In the genomic region with DNA sequence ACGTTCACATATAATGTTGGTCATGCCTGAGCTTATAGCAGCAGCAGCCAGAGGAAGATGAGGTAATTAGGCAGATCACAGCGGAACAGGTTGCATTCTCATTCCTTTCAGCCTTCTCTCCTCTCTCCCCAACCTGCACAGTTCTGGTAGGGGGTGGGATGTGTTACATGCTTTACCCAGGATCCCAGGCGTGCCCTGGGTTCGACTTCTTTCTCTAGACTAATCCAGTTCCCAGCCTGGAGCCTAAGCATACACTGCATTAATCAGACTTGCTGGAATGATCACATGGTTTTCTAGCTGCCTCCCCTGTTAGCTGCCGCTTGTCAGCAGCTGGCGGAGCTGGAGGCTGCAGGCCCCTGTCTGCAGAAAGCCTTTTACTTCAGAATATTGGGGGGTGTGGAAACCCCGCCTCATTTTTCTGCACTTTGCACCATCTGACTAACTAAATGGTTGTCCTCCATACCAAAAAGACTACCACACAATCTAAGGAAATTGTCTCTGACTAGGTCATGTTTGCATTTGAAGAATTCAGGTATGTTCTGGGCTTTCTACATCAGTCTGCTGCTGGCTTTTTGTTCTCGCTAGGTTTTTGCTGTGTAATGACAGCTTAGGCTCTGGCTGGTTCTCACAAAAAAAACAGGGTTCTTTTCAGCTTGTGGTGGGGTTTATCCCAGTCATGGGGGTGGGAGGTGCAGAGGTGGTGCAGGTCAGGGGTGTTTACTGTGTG, we compare ENCODE assay signal across 11 cellular contexts. TPM values are rescaled to one million over a fixed set of nuclear protein-coding genes. Genes with fewer than 3 reads are reported as not detected.
DNase-seq lines count a peak whose midpoint lies in the region; ATAC-seq and TF ChIP-seq lines count a peak whose summit lies in the region.
"Had no signal": no experiment of that assay in that cellular context is flagged by ENCODE, and none has a peak within 500 bp of the region (broad histone marks: within the 10 kb centered on the region; RNA-seq: fewer than 3 reads in every experiment).

No MANE protein-coding gene starts in this region.

- H3K4me1 Mint-ChIP-seq in neural progenitor cell = peaks cover 44% of the 10 kb centered on the region
- peaks cover 1% of the 10 kb centered on the region for H3K4me1 Mint-ChIP-seq in activated T-helper 2 cell treated with anti-CD3 and anti-CD28 coated beads, Interferon-gamma antibody, Interleukin-2, Interleukin-4, amounts not matched to agents 10 μg/mL and 5 μg/mL and 100 μg/mL, durations not matched to agents 14 hours and 24 hours and 36 hours (ENCODE audit: low read depth)

- H3K27ac Mint-ChIP-seq in neural progenitor cell = peak overlapping the region; percentile 59
- no peak overlapping the region for H3K27ac Mint-ChIP-seq in activated T-helper 2 cell treated with anti-CD3 and anti-CD28 coated beads, Interferon-gamma antibody, Interleukin-2, Interleukin-4, amounts not matched to agents 10 μg/mL and 5 μg/mL and 100 μg/mL, durations not matched to agents 14 hours and 24 hours and 36 hours

- POLR2A ChIA-PET in RWPE1 (lab: Yijun Ruan, JAX; ENCODE audit: low non-redundant PET) = no interaction called here

- no peak overlapping the region for H3K4me3 ChIP-seq in neural progenitor cell
- H3K4me3 ChIP-seq in aorta (ENCODE audit: low read length in 2 of 2) = no peak overlapping the region

- H3K27me3 Mint-ChIP-seq in neural progenitor cell (ENCODE audit: insufficient read depth, low read depth) = no peaks in the 10 kb centered on the region
- no peaks in the 10 kb centered on the region for H3K27me3 Mint-ChIP-seq in activated T-helper 2 cell treated with anti-CD3 and anti-CD28 coated beads, Interferon-gamma antibody, Interleukin-2, Interleukin-4, amounts not matched to agents 10 μg/mL and 5 μg/mL and 100 μg/mL, durations not matched to agents 14 hours and 24 hours and 36 hours (ENCODE audit: low read depth)

- 84 to 86% methylated on average over 8 of the region's 8 CpGs for WGBS in aorta, 2 donors

- ATAC-seq in SK-N-SH treated with all-trans-retinoic acid at 6 μM for 48 hours (peak; percentile 69), aorta (ENCODE audit: low FRiP score) (no peak)

- no peak for TF ChIP-seq CTCF in neural progenitor cell (IDR thresholded peaks at IDR 0.05)
- no peak for TF ChIP-seq CTCF in RWPE1 (conservative IDR thresholded peaks at IDR 0.05; ENCODE audit: low read depth)

- DNase-seq in D341Med (ENCODE audit: low spot score) (peak; percentile 79), head of caudate nucleus (peak; percentile 18 to 88 (median 64)), neural progenitor cell (ENCODE audit: low spot score) (peak; percentile 67), RWPE1 (ENCODE audit: low spot score) (no peak), NCI-H774 (lab: John Stamatoyannopoulos, UW) (no peak), aorta (no peak)
- DNase-seq in activated T-helper 2 cell treated with anti-CD3 and anti-CD28 coated beads, Interferon-gamma antibody, Interleukin-2, Interleukin-4, amounts not matched to agents 10 μg/mL and 5 μg/mL and 100 μg/mL, durations not matched to agents 14 hours and 24 hours and 36 hours (ENCODE audit: low spot score) = no peak
- DNase-seq: central memory CD4-positive, alpha-beta T cell; NCI-H2107 had no signal

- H3K36me3 ChIP-seq in neural progenitor cell (no peaks in the 10 kb centered on the region), aorta (ENCODE audit: control insufficient read depth in 1 of 2, insufficient read depth in 2 of 2, low read length in 1 of 2) (no peaks in the 10 kb centered on the region)

- H3K27ac ChIP-seq in neural progenitor cell (peak overlapping the region; percentile 47), RWPE1 (no peak overlapping the region), aorta (ENCODE audit: low read depth in 1 of 2, low read length in 2 of 2) (no peak overlapping the region)
- H3K27ac ChIP-seq: parathyroid adenoma had no signal

- H3K36me3 Mint-ChIP-seq in neural progenitor cell = peaks cover 2% of the 10 kb centered on the region
- H3K36me3 Mint-ChIP-seq in activated T-helper 2 cell treated with anti-CD3 and anti-CD28 coated beads, Interferon-gamma antibody, Interleukin-2, Interleukin-4, amounts not matched to agents 10 μg/mL and 5 μg/mL and 100 μg/mL, durations not matched to agents 14 hours and 24 hours and 36 hours (ENCODE audit: low read depth) = no peaks in the 10 kb centered on the region

- peaks cover 67% of the 10 kb centered on the region for H3K79me2 ChIP-seq in neural progenitor cell (ENCODE audit: low read depth)

- H3K4me2 ChIP-seq in neural progenitor cell = peak overlapping the region; percentile 48

- peaks cover 10% of the 10 kb centered on the region for H3F3A ChIP-seq in neural progenitor cell (ENCODE audit: low read depth)

- H3K27me3 ChIP-seq in neural progenitor cell (no peaks in the 10 kb centered on the region), aorta (ENCODE audit: control insufficient read depth in 1 of 2, insufficient read depth in 2 of 2, low read length in 1 of 2) (no peaks in the 10 kb centered on the region)

- H3K9ac ChIP-seq in neural progenitor cell = no peak overlapping the region
- H3K9ac ChIP-seq: parathyroid adenoma had no signal

- intact Hi-C loops in head of caudate nucleus (cut with DNase I) (no loop called here), aorta (cut with DNase I) (no loop called here)
- intact Hi-C loops in activated T-helper 2 cell treated with anti-CD3 and anti-CD28 coated beads, Interferon-gamma antibody, Interleukin-2, Interleukin-4, amounts not matched to agents 10 μg/mL and 5 μg/mL and 100 μg/mL, durations not matched to agents 14 hours and 24 hours and 36 hours (cut with micrococcal nuclease) = no loop called here

- H3K4me3 Mint-ChIP-seq in neural progenitor cell = peak overlapping the region; percentile 17
- no peak overlapping the region for H3K4me3 Mint-ChIP-seq in activated T-helper 2 cell treated with anti-CD3 and anti-CD28 coated beads, Interferon-gamma antibody, Interleukin-2, Interleukin-4, amounts not matched to agents 10 μg/mL and 5 μg/mL and 100 μg/mL, durations not matched to agents 14 hours and 24 hours and 36 hours (ENCODE audit: low read depth)

- H3K4me1 ChIP-seq in neural progenitor cell (peaks cover 31% of the 10 kb centered on the region), aorta (ENCODE audit: control insufficient read depth in 1 of 2, insufficient read depth in 2 of 2, low read length in 2 of 2) (peaks cover 0 to 2% of the 10 kb centered on the region in 2 donors)

- H3K9me3 ChIP-seq in neural progenitor cell (ENCODE audit: low read depth) (no peaks in the 10 kb centered on the region), aorta (ENCODE audit: control insufficient read depth, low read length) (no peaks in the 10 kb centered on the region)

- CTCF ChIA-PET in RWPE1 (lab: Yijun Ruan, JAX) = interaction anchor here (0.5 kb wide), 1 partner anchor 157 kb away, joined by 5 read pairs; no protein-coding TSS in a partner anchor

- no peak overlapping the region for H2AFZ ChIP-seq in neural progenitor cell (replicated peaks)
- H2AFZ ChIP-seq: parathyroid adenoma had no signal

- peaks cover 59% of the 10 kb centered on the region for H4K20me1 ChIP-seq in neural progenitor cell (ENCODE audit: low read depth)

- peaks cover 2% of the 10 kb centered on the region for H3K9me3 Mint-ChIP-seq in neural progenitor cell
- H3K9me3 Mint-ChIP-seq in activated T-helper 2 cell treated with anti-CD3 and anti-CD28 coated beads, Interferon-gamma antibody, Interleukin-2, Interleukin-4, amounts not matched to agents 10 μg/mL and 5 μg/mL and 100 μg/mL, durations not matched to agents 14 hours and 24 hours and 36 hours = no peaks in the 10 kb centered on the region

TF ChIP-seq in SK-N-SH treated with all-trans-retinoic acid at 6 μM for 48 hours, 23 proteins besides CTCF, POLR2A, EP300 and RAD21 (continues in another document):
- TF ChIP-seq POU6F1 (CRISPR knock-in tag; IDR thresholded peaks at IDR 0.05; ENCODE audit: borderline replicate concordance, low read depth) (no peak), CSDC2 (CRISPR knock-in tag; IDR thresholded peaks at IDR 0.05) (no peak), ZNF565 (CRISPR knock-in tag; conservative IDR thresholded peaks at IDR 0.05; ENCODE audit: low read depth) (no peak), CSRNP3 (CRISPR knock-in tag; IDR thresholded peaks at IDR 0.05) (no peak)

RNA-seq across cellular contexts. Expression of gene EVL, which starts 45.9 kb away (rescaled TPM):
- total RNA-seq in neural progenitor cell (ENCODE audit: low replicate concordance) (49.2 and 71.2 TPM in 2 replicates), aorta (100 to 1,000 TPM in 1 of 2 donors, 10 to 100 TPM in 1; 34.2 to 133 TPM)
- 255 TPM in 2 replicates for total RNA-seq in activated T-helper 2 cell treated with anti-CD3 and anti-CD28 coated beads, Interferon-gamma antibody, Interleukin-2, Interleukin-4, amounts not matched to agents 10 μg/mL and 5 μg/mL and 100 μg/mL, durations not matched to agents 14 hours and 24 hours and 36 hours
- 10 to 100 TPM; 21.3 to 77.2 TPM for polyA plus RNA-seq in aorta

Comparison
In these comparisons a context has a peak if more than half of its experiments do, and no peak if none do; other contexts are left out.
1. DNase-seq: peak in D341Med (single experiment), head of caudate nucleus (42 of 42) and neural progenitor cell (single experiment); none in RWPE1 (single experiment), NCI-H774 (single experiment), activated T-helper 2 cell treated with anti-CD3 and anti-CD28 coated beads, Interferon-gamma antibody, Interleukin-2, Interleukin-4, amounts not matched to agents 10 μg/mL and 5 μg/mL and 100 μg/mL, durations not matched to agents 14 hours and 24 hours and 36 hours (single experiment) and aorta (0 of 2).